In the genomic region with DNA sequence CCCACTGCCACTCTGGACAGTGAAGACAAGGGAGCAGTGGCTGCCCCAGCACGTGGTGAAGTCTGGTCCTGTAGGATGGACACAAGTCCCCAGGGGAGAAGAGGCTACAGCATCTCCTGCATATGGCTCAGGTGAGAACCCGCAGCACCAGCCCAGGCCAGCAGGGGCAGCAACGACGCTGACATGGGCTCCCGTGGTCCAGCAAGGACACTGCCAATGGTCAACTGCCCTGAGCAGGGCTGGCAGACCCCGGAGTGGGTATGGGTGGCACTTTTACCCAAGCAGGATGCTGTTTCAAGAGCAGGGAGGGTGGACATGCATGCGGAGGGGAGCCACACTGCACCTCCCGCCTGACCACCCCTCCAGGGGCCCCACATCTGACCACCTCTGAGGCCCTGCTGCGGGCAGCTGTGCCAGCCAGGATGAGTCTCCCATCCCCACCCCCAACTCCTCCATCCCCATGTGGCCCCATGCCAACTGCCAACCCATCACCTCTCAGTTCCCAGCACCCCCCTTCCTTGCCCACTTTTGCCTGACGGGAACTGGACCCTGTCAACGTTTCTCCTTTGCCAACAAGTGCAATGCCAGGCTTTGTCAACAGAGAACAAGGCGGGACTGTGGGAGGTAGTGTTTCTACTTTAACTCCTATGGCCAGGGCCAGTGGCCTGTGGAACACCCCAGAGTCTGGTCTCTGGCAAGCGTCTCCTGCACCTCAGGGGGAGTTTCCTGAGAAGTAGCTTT, we compare ENCODE assay signal across 8 cellular contexts. TPM values are rescaled to one million over a fixed set of nuclear protein-coding genes. Genes with fewer than 3 reads are reported as not detected.
DNase-seq lines count a peak whose midpoint lies in the region; ATAC-seq, FAIRE-seq and TF ChIP-seq lines count a peak whose summit lies in the region.

No MANE protein-coding gene starts in this region.

- no peaks in the 10 kb centered on the region for H3K9me3 ChIP-seq in iPS DF 6.9 (ENCODE audit: control insufficient read depth, insufficient read depth, low read length)
- no peaks in the 10 kb centered on the region for H3K9me3 ChIP-seq in tibial artery

- FAIRE-seq in RCC 7860 (lab: Jason Lieb, UNC), result no peak

- WGBS in iPS DF 6.9 (ENCODE audit: insufficient coverage, insufficient read length), result no CpG with 5 or more reads among the region's 13 CpGs

- no peaks in the 10 kb centered on the region for H3K36me3 Mint-ChIP-seq in activated naive CD8-positive, alpha-beta T cell treated with anti-CD3 and anti-CD28 coated beads, Interleukin-2, amount 50 U/mL, for 24 hours (ENCODE audit: low read depth)

- no peak overlapping the region for H3K27ac Mint-ChIP-seq in activated naive CD8-positive, alpha-beta T cell treated with anti-CD3 and anti-CD28 coated beads, Interleukin-2, amount 50 U/mL, for 24 hours

- ATAC-seq in activated naive CD8-positive, alpha-beta T cell treated with anti-CD3 and anti-CD28 coated beads, Interleukin-2, amount 50 U/mL, for 24 hours, result no peak
- ATAC-seq in GM21723 (IDR thresholded peaks at IDR 0.05; ENCODE audit: unreplicated experiment), result no peak

- H3K4me1 Mint-ChIP-seq in activated naive CD8-positive, alpha-beta T cell treated with anti-CD3 and anti-CD28 coated beads, Interleukin-2, amount 50 U/mL, for 24 hours, result no peaks in the 10 kb centered on the region

- H3K4me3 ChIP-seq in iPS DF 6.9 (ENCODE audit: low read length), result no peak overlapping the region
- H3K4me3 ChIP-seq in tibial artery, result no peak overlapping the region

- no peak overlapping the region for H3K4me3 Mint-ChIP-seq in activated naive CD8-positive, alpha-beta T cell treated with anti-CD3 and anti-CD28 coated beads, Interleukin-2, amount 50 U/mL, for 24 hours

- no peaks in the 10 kb centered on the region for H3K27me3 Mint-ChIP-seq in activated naive CD8-positive, alpha-beta T cell treated with anti-CD3 and anti-CD28 coated beads, Interleukin-2, amount 50 U/mL, for 24 hours

- H3K36me3 ChIP-seq in iPS DF 6.9 (ENCODE audit: control insufficient read depth, insufficient read depth, low read length) (peaks cover 3% of the 10 kb centered on the region), tibial artery (peaks cover 0 to 20% (median 0%) of the 10 kb centered on the region in 3 donors)

- intact Hi-C loops in tibial artery (cut with DNase I; ENCODE audit: low total_unique reads), result loop anchor here (10.0 kb wide), 1 partner anchor 68 kb away; no protein-coding TSS in a partner anchor

- no peak overlapping the region for H3K27ac ChIP-seq in iPS DF 6.9 (ENCODE audit: low read length)
- no peak overlapping the region for H3K27ac ChIP-seq in tibial artery

- DNase-seq in D341Med (ENCODE audit: low spot score) (peak; percentile 56), HT1080 (ENCODE audit: low read depth) (peak; percentile 19), iPS DF 6.9 (ENCODE audit: low read depth, low spot score) (peak; percentile 37), tibial artery (no peak), RCC 7860 (ENCODE audit: low spot score) (no peak), cortex of kidney (lab: John Stamatoyannopoulos, UW) (no peak)
- DNase-seq in activated naive CD8-positive, alpha-beta T cell treated with anti-CD3 and anti-CD28 coated beads, Interleukin-2, amount 50 U/mL, for 24 hours, result peak; percentile 50

- H3K4me1 ChIP-seq in iPS DF 6.9 (ENCODE audit: control insufficient read depth, insufficient read depth, low read length) (no peaks in the 10 kb centered on the region), tibial artery (peaks cover 0 to 16% (median 12%) of the 10 kb centered on the region in 4 donors)

- peak; percentile 23 to 26 for TF ChIP-seq CTCF in tibial artery (IDR thresholded peaks at IDR 0.05)

- no peaks in the 10 kb centered on the region for H3K27me3 ChIP-seq in iPS DF 6.9 (ENCODE audit: control insufficient read depth, insufficient read depth, low read length)
- H3K27me3 ChIP-seq in tibial artery, result no peaks in the 10 kb centered on the region

- H3K9me3 Mint-ChIP-seq in activated naive CD8-positive, alpha-beta T cell treated with anti-CD3 and anti-CD28 coated beads, Interleukin-2, amount 50 U/mL, for 24 hours, result no peaks in the 10 kb centered on the region

RNA-seq across cellular contexts. Expression of a gene that starts 8.6 kb away (rescaled TPM):
- 5.6 and 9.4 TPM in 2 replicates for total RNA-seq in HT1080 (2014; rRNA removed; shearing (Covaris generic))
- 6.8 and 6.9 TPM in 2 replicates for polyA plus RNA-seq in HT1080 (2015; cell fraction: cytosol; rRNA removed)
- polyA plus RNA-seq in HT1080 (2015; cell fraction: nucleus; rRNA removed), result 20.1 and 24.4 TPM in 2 replicates

RNA-seq across cellular contexts. Expression of a gene that starts 8.8 kb away (rescaled TPM):
- 149 and 174 TPM in 2 replicates for total RNA-seq in HT1080 (2014; rRNA removed; shearing (Covaris generic))
- 120 and 167 TPM in 2 replicates for polyA plus RNA-seq in HT1080 (2015; cell fraction: cytosol; rRNA removed)
- 185 and 207 TPM in 2 replicates for polyA plus RNA-seq in HT1080 (2015; cell fraction: nucleus; rRNA removed)

RNA-seq across cellular contexts. Expression of a gene that starts 29.6 kb away (rescaled TPM):
- total RNA-seq in HT1080 (2014; rRNA removed; shearing (Covaris generic)), result 22.5 and 25.6 TPM in 2 replicates
- 30.9 and 33.1 TPM in 2 replicates for polyA plus RNA-seq in HT1080 (2015; cell fraction: cytosol; rRNA removed)
- polyA plus RNA-seq in HT1080 (2015; cell fraction: nucleus; rRNA removed), result 25.6 and 27.9 TPM in 2 replicates

Comparison
In these comparisons a context has a peak if more than half of its experiments do, and no peak if none do; other contexts are left out.
1. DNase-seq: peak in D341Med (single experiment), HT1080 (single experiment), activated naive CD8-positive, alpha-beta T cell treated with anti-CD3 and anti-CD28 coated beads, Interleukin-2, amount 50 U/mL, for 24 hours (single experiment) and iPS DF 6.9 (single experiment); none in tibial artery (0 of 2), RCC 7860 (single experiment) and cortex of kidney (single experiment).